15 cellular contexts compared by ENCODE assay signal in genomic region chr18:62999392-62999791, GRCh38.
DNase-seq lines count a peak whose midpoint lies in the region; ATAC-seq and TF ChIP-seq lines count a peak whose summit lies in the region.
"Had no signal": no experiment of that assay in that cellular context is flagged by ENCODE, and none has a peak within 500 bp of the region (broad histone marks: within the 10 kb centered on the region; RNA-seq: fewer than 3 reads in every experiment).

No MANE protein-coding gene starts in this region.

- H3K27ac Mint-ChIP-seq in HFFc6, result no peak overlapping the region
- H3K27ac Mint-ChIP-seq in natural killer cell treated with Interleukin-12 subunit alpha and Interleukin-12 subunit beta and Interleukin-15 and Interleukin-18, amount 100 ng/mL, for 72 hours, result no peak overlapping the region
- H3K27ac Mint-ChIP-seq: effector memory CD8-positive, alpha-beta T cell had no signal

- peaks cover 45% of the 10 kb centered on the region for H3K27me3 Mint-ChIP-seq in HFFc6 (ENCODE audit: insufficient read depth)
- H3K27me3 Mint-ChIP-seq in natural killer cell treated with Interleukin-12 subunit alpha and Interleukin-12 subunit beta and Interleukin-15 and Interleukin-18, amount 100 ng/mL, for 72 hours, result peaks cover 4 to 16% of the 10 kb centered on the region in 2 donors

- no peak overlapping the region for H3K4me3 Mint-ChIP-seq in HFFc6
- H3K4me3 Mint-ChIP-seq in natural killer cell treated with Interleukin-12 subunit alpha and Interleukin-12 subunit beta and Interleukin-15 and Interleukin-18, amount 100 ng/mL, for 72 hours, result no peak overlapping the region
- H3K4me3 Mint-ChIP-seq: effector memory CD8-positive, alpha-beta T cell; H9; stimulated activated memory B cell treated with anti-CD40 and anti-IgM and Interleukin-4, amounts not matched to agents 10 μg/mL and 1 μg/mL and 100 μg/mL, for 72 hours had no signal

- TF ChIP-seq EP300 in transverse colon (IDR thresholded peaks at IDR 0.05; ENCODE audit: low read depth), result no peak

- H3K4me1 Mint-ChIP-seq in HFFc6 (ENCODE audit: low read depth), result peaks cover 5% of the 10 kb centered on the region; the same call in 1 of the 2 replicates
- peaks cover 0 to 2% of the 10 kb centered on the region in 2 donors for H3K4me1 Mint-ChIP-seq in natural killer cell treated with Interleukin-12 subunit alpha and Interleukin-12 subunit beta and Interleukin-15 and Interleukin-18, amount 100 ng/mL, for 72 hours (ENCODE audit: low read depth in 2 of 2)

- H3K27me3 ChIP-seq in lung (ENCODE audit: control insufficient read depth, insufficient read depth), result no peaks in the 10 kb centered on the region
- H3K27me3 ChIP-seq in transverse colon, result no peaks in the 10 kb centered on the region
- H3K27me3 ChIP-seq in Karpas-422 (ENCODE audit: low read length), result no peaks in the 10 kb centered on the region

- intact Hi-C loops in transverse colon (cut with DNase I; ENCODE audit: low total_unique reads), result no loop called here

- no peaks in the 10 kb centered on the region for H3K9me3 Mint-ChIP-seq in HFFc6
- H3K9me3 Mint-ChIP-seq in natural killer cell treated with Interleukin-12 subunit alpha and Interleukin-12 subunit beta and Interleukin-15 and Interleukin-18, amount 100 ng/mL, for 72 hours, result no peaks in the 10 kb centered on the region
- H3K9me3 Mint-ChIP-seq: effector memory CD8-positive, alpha-beta T cell; H9; stimulated activated memory B cell treated with anti-CD40 and anti-IgM and Interleukin-4, amounts not matched to agents 10 μg/mL and 1 μg/mL and 100 μg/mL, for 72 hours had no signal

- no peak overlapping the region for H2AFZ ChIP-seq in Karpas-422 (ENCODE audit: low read length)

- no peaks in the 10 kb centered on the region for H3K36me3 Mint-ChIP-seq in HFFc6 (ENCODE audit: low read depth)
- no peaks in the 10 kb centered on the region for H3K36me3 Mint-ChIP-seq in natural killer cell treated with Interleukin-12 subunit alpha and Interleukin-12 subunit beta and Interleukin-15 and Interleukin-18, amount 100 ng/mL, for 72 hours
- H3K36me3 Mint-ChIP-seq: stimulated activated memory B cell treated with anti-CD40 and anti-IgM and Interleukin-4, amounts not matched to agents 10 μg/mL and 1 μg/mL and 100 μg/mL, for 72 hours had no signal

- H4K20me1 ChIP-seq in Karpas-422 (ENCODE audit: insufficient read depth, low read depth, low read length), result no peaks in the 10 kb centered on the region

- TF ChIP-seq CTCF in HFFc6 (IDR thresholded peaks at IDR 0.05), result no peak
- TF ChIP-seq CTCF in lung (IDR thresholded peaks at IDR 0.05; ENCODE audit: control extremely low read depth, extremely low read depth), result no peak
- TF ChIP-seq CTCF in transverse colon (IDR thresholded peaks at IDR 0.05), result no peak

- H3K79me2 ChIP-seq in Karpas-422 (ENCODE audit: low read length), result no peaks in the 10 kb centered on the region

- no peak for TF ChIP-seq POLR2A in transverse colon (IDR thresholded peaks at IDR 0.05)

- ATAC-seq in lung (ENCODE audit: insufficient read depth, low FRiP score) (peak; percentile 21), GM19455 (IDR thresholded peaks at IDR 0.05; ENCODE audit: unreplicated experiment) (no peak), HG03342 (IDR thresholded peaks at IDR 0.05; ENCODE audit: unreplicated experiment) (no peak)
- ATAC-seq in natural killer cell treated with Interleukin-12 subunit alpha and Interleukin-12 subunit beta and Interleukin-15 and Interleukin-18, amount 100 ng/mL, for 72 hours, result no peak
- ATAC-seq: effector memory CD8-positive, alpha-beta T cell; stimulated activated memory B cell treated with anti-CD40 and anti-IgM and Interleukin-4, amounts not matched to agents 10 μg/mL and 1 μg/mL and 100 μg/mL, for 72 hours had no signal

- H3K9me3 ChIP-seq in lung (ENCODE audit: control insufficient read depth in 2 of 2, insufficient read depth in 1 of 2, low read length in 1 of 2) (no peaks in the 10 kb centered on the region), transverse colon (no peaks in the 10 kb centered on the region), Karpas-422 (ENCODE audit: low read length) (no peaks in the 10 kb centered on the region)

- no peaks in the 10 kb centered on the region for H3K9me2 ChIP-seq in Karpas-422 (replicated peaks; ENCODE audit: insufficient read depth, low read length)

- peak; percentile 2 for DNase-seq in HFFc6
- peak; percentile 52 for DNase-seq in epidermal melanocyte (ENCODE audit: insufficient read length, low spot score)
- DNase-seq in lung (ENCODE audit: low spot score), result no peak
- peak; percentile 40 for DNase-seq in transverse colon
- DNase-seq in natural killer cell treated with Interleukin-12 subunit alpha and Interleukin-12 subunit beta and Interleukin-15 and Interleukin-18, amount 100 ng/mL, for 72 hours (ENCODE audit: low spot score), result no peak
- no peak for DNase-seq in Karpas-422
- DNase-seq: activated gamma-delta T cell; DMS79; effector memory CD8-positive, alpha-beta T cell; H9; NCI-H1436; WERI-Rb-1 had no signal

- H3K36me3 ChIP-seq in lung (ENCODE audit: control insufficient read depth in 2 of 2, insufficient read depth in 2 of 2, low read length in 2 of 2) (no peaks in the 10 kb centered on the region), transverse colon (no peaks in the 10 kb centered on the region), Karpas-422 (ENCODE audit: insufficient read depth, low read length) (no peaks in the 10 kb centered on the region)
- H3K36me3 ChIP-seq: WERI-Rb-1 had no signal

- H3K4me1 ChIP-seq in lung (ENCODE audit: control insufficient read depth in 2 of 2, insufficient read depth in 2 of 2, low read length in 2 of 2) (peaks cover 0 to 2% of the 10 kb centered on the region in 2 donors), transverse colon (no peaks in the 10 kb centered on the region), Karpas-422 (ENCODE audit: low read length) (no peaks in the 10 kb centered on the region)

- H3K4me3 ChIP-seq in lung (no peak overlapping the region), transverse colon (no peak overlapping the region), Karpas-422 (ENCODE audit: low read length) (no peak overlapping the region)

- no peak overlapping the region for H3K4me2 ChIP-seq in Karpas-422 (ENCODE audit: low read depth, low read length, poor library complexity, severe bottlenecking)

- no peak overlapping the region for H3K9ac ChIP-seq in Karpas-422 (ENCODE audit: low read length)

- 64 to 83% methylated on average over 7 of the region's 7 CpGs for WGBS in lung, 2 donors
- WGBS in transverse colon (ENCODE audit: low coverage in 1 of 2), 2 donors, result 75 to 87% methylated on average over 3 to 7 of the region's 7 CpGs

- in situ Hi-C loops in transverse colon (cut with MboI; ENCODE audit: low pct_ligation_motif_present in 1 of 4, low pct_unique_long_range_greater_than_20kb in 1 of 4, low sequenced_read_pairs in 3 of 4), result loop anchor here in 3 of 4 donors (10.0 to 25.0 kb wide), 3 partner anchors 287 to 412 kb away; partner anchors contain the start of gene PHLPP1 (in 1 of the 3)

- H3K27ac ChIP-seq in lung (ENCODE audit: low read depth in 1 of 2, low read length in 1 of 2) (no peak overlapping the region), transverse colon (no peak overlapping the region), Karpas-422 (ENCODE audit: low read length) (no peak overlapping the region)
- H3K27ac ChIP-seq: WERI-Rb-1 had no signal

Comparison
In these comparisons a context has a peak if more than half of its experiments do, and no peak if none do; other contexts are left out.
1. DNase-seq: peak in HFFc6 (single experiment), epidermal melanocyte (single experiment) and transverse colon (single experiment); none in lung (single experiment), natural killer cell treated with Interleukin-12 subunit alpha and Interleukin-12 subunit beta and Interleukin-15 and Interleukin-18, amount 100 ng/mL, for 72 hours (single experiment) and Karpas-422 (single experiment).